12 cellular contexts compared by ENCODE assay signal in genomic region chr4:15478724-15479088, GRCh38. TPM values are rescaled to one million over a fixed set of nuclear protein-coding genes. Genes with fewer than 3 reads are reported as not detected.
A peak's percentile ranks its signal among the peaks of the same experiment; 100 is the strongest.
DNase-seq lines count a peak whose midpoint lies in the region; ATAC-seq, FAIRE-seq and TF ChIP-seq lines count a peak whose summit lies in the region.
"Had no signal": no experiment of that assay in that cellular context is flagged by ENCODE, and none has a peak within 500 bp of the region (broad histone marks: within the 10 kb centered on the region; RNA-seq: fewer than 3 reads in every experiment).

No MANE protein-coding gene starts in this region.

- H3K9me3 ChIP-seq in OCI-LY7 (ENCODE audit: low read length) (no peaks in the 10 kb centered on the region), H1 (ENCODE audit: insufficient read depth in 2 of 2, low read depth in 1 of 2, low read length in 1 of 2) (no peaks in the 10 kb centered on the region), neuronal stem cell (replicated peaks in 1 of 2; ENCODE audit: control insufficient read depth in 2 of 2, insufficient read depth in 1 of 2, low read depth in 1 of 2, low read length in 2 of 2) (peaks cover 0 to 4% of the 10 kb centered on the region in 2 donors), aorta (ENCODE audit: control insufficient read depth, low read length) (no peaks in the 10 kb centered on the region)
- H3K9me3 ChIP-seq: HAP-1 had no signal

- TF ChIP-seq RAD21 in H1 (IDR thresholded peaks at IDR 0.05 in 1 of 2, conservative IDR thresholded peaks at IDR 0.05 in 1 of 2; ENCODE audit: low read depth in 2 of 2, low read length in 2 of 2): no peak

- no peak overlapping the region for H2BK5ac ChIP-seq in H1 (ENCODE audit: low read depth, low read length)
- no peak overlapping the region for H2BK5ac ChIP-seq in neuronal stem cell (ENCODE audit: low read length)

- H3K4me3 ChIP-seq in OCI-LY7 (ENCODE audit: low read depth, low read length, poor library complexity, severe bottlenecking): no peak overlapping the region
- H3K4me3 ChIP-seq in H1 (ENCODE audit: extremely low read depth in 1 of 4, insufficient read depth in 2 of 4, low read depth in 3 of 4, low read length in 4 of 4): peak overlapping the region in 1 of 4 experiments; percentile 69; a peak in 2 of 8 replicates
- H3K4me3 ChIP-seq in neuronal stem cell (ENCODE audit: low read length in 2 of 2): no peak overlapping the region
- no peak overlapping the region for H3K4me3 ChIP-seq in aorta (ENCODE audit: low read length in 2 of 2)

- H2AK5ac ChIP-seq in H1 (ENCODE audit: low read depth, low read length): no peak overlapping the region
- H2AK5ac ChIP-seq in neuronal stem cell (ENCODE audit: low read depth, low read length): no peak overlapping the region

- H3K79me2 ChIP-seq in OCI-LY7 (ENCODE audit: insufficient read depth, low read depth, low read length) (no peaks in the 10 kb centered on the region), H1 (ENCODE audit: control insufficient read depth in 1 of 2, insufficient read depth in 2 of 2, low read length in 2 of 2) (no peaks in the 10 kb centered on the region)

- H2BK12ac ChIP-seq in H1 (ENCODE audit: low read depth, low read length): no peak overlapping the region
- H2BK12ac ChIP-seq in neuronal stem cell (ENCODE audit: low read length): no peak overlapping the region

- H2BK120ac ChIP-seq in H1 (replicated peaks; ENCODE audit: low read depth, low read length): no peak overlapping the region
- no peak overlapping the region for H2BK120ac ChIP-seq in neuronal stem cell (ENCODE audit: low read depth, low read length)

- no peak overlapping the region for H2BK20ac ChIP-seq in H1 (ENCODE audit: low read length)

- no peaks in the 10 kb centered on the region for H3K27me3 Mint-ChIP-seq in Calu3 (ENCODE audit: unreplicated experiment)
- H3K27me3 Mint-ChIP-seq: central memory CD8-positive, alpha-beta T cell had no signal

- no peak overlapping the region for H4K5ac ChIP-seq in H1 (ENCODE audit: insufficient read length, low read depth, low read length)

- H3K27ac ChIP-seq in OCI-LY7 (ENCODE audit: low read depth, low read length, poor library complexity, severe bottlenecking) (no peak overlapping the region), H1 (ENCODE audit: low read depth, low read length) (peak overlapping the region; percentile 86; the same call in 1 of the 2 replicates), neuronal stem cell (replicated peaks; ENCODE audit: low read length) (no peak overlapping the region), aorta (ENCODE audit: low read depth in 1 of 2, low read length in 2 of 2) (no peak overlapping the region)

- H3K9me3 Mint-ChIP-seq in Calu3 (ENCODE audit: low read depth, unreplicated experiment): no peaks in the 10 kb centered on the region
- H3K9me3 Mint-ChIP-seq: central memory CD8-positive, alpha-beta T cell had no signal

- H4K91ac ChIP-seq in H1 (replicated peaks; ENCODE audit: insufficient read length, low read length) (no peak overlapping the region), neuronal stem cell (ENCODE audit: low read depth, low read length, poor library complexity) (no peak overlapping the region)

- no peak for FAIRE-seq in H1 (lab: Jason Lieb, UNC)

- peaks cover 2% of the 10 kb centered on the region for H3K23me2 ChIP-seq in H1 (ENCODE audit: low read depth, low read length)

- no peaks in the 10 kb centered on the region for H3K9me2 ChIP-seq in OCI-LY7 (ENCODE audit: insufficient read depth, low read length)

- TF ChIP-seq EP300 in H1 (IDR thresholded peaks at IDR 0.05; ENCODE audit: borderline replicate concordance in 1 of 2, low read depth in 2 of 2, low read length in 2 of 2): no peak

- H2BK15ac ChIP-seq in H1 (ENCODE audit: low read length) (no peak overlapping the region; the same call in 1 of the 2 replicates), neuronal stem cell (ENCODE audit: low read length) (no peak overlapping the region)

- H4K20me1 ChIP-seq in OCI-LY7 (ENCODE audit: insufficient read depth, low read length): no peaks in the 10 kb centered on the region
- no peaks in the 10 kb centered on the region for H4K20me1 ChIP-seq in H1 (replicated peaks in 1 of 2; ENCODE audit: control insufficient read depth in 1 of 2, insufficient read depth in 2 of 2, low read length in 2 of 2)

- H3K9ac ChIP-seq in H1 (replicated peaks in 1 of 4; ENCODE audit: extremely low read depth in 1 of 4, low read depth in 3 of 4, low read length in 3 of 4) (no peak overlapping the region), neuronal stem cell (ENCODE audit: low read depth, low read length, poor library complexity) (no peak overlapping the region)

- H2AFZ ChIP-seq in OCI-LY7 (ENCODE audit: low read length) (peak overlapping the region; percentile 70; the same call in 1 of the 2 replicates), H1 (ENCODE audit: low read length) (peak overlapping the region; percentile 89), neuronal stem cell (ENCODE audit: low read length) (peak overlapping the region; percentile 96)

- no peak for TF ChIP-seq CTCF in Calu3 (IDR thresholded peaks at IDR 0.05; ENCODE audit: unreplicated experiment)
- no peak for TF ChIP-seq CTCF in OCI-LY7 (conservative IDR thresholded peaks at IDR 0.05; ENCODE audit: low read length)
- TF ChIP-seq CTCF in H1 (IDR thresholded peaks at IDR 0.05; ENCODE audit: control extremely low read depth in 1 of 3, insufficient read depth in 1 of 3, low read depth in 1 of 3, low read length in 3 of 3): no peak

- H3K27ac Mint-ChIP-seq in Calu3 (ENCODE audit: unreplicated experiment): peak overlapping the region; percentile 98

- H3K18ac ChIP-seq in H1 (ENCODE audit: extremely low read depth, low read length): no peak overlapping the region
- H3K18ac ChIP-seq in neuronal stem cell (ENCODE audit: low read length): no peak overlapping the region

- no peaks in the 10 kb centered on the region for H3K4me1 ChIP-seq in OCI-LY7 (ENCODE audit: insufficient read depth, low read length, poor library complexity, severe bottlenecking)
- peaks cover 3 to 6% (median 5%) of the 10 kb centered on the region in 4 experiments; a peak in 5 of 7 replicates for H3K4me1 ChIP-seq in H1 (replicated peaks in 1 of 4; ENCODE audit: control insufficient read depth in 3 of 4, insufficient read depth in 4 of 4, low read length in 3 of 4)
- H3K4me1 ChIP-seq in neuronal stem cell (ENCODE audit: control insufficient read depth in 2 of 2, insufficient read depth in 1 of 2, low read depth in 1 of 2, low read length in 2 of 2): peaks cover 3 to 11% of the 10 kb centered on the region in 2 donors
- no peaks in the 10 kb centered on the region for H3K4me1 ChIP-seq in aorta (ENCODE audit: control insufficient read depth in 1 of 2, insufficient read depth in 2 of 2, low read length in 2 of 2)

- POLR2A ChIA-PET in OCI-LY7 (lab: Charles Lee): no interaction called here
- POLR2A ChIA-PET in H1 (lab: Charles Lee; ENCODE audit: partially characterized antibody): interaction anchor here (0.7 to 3.8 kb wide), 8 partner anchors 9 to 308 kb away, joined by 3 to 52 read pairs (median 6); partner anchors contain the start of genes CC2D2A and FBXL5

- H3K4me2 ChIP-seq in OCI-LY7 (ENCODE audit: low read length) (no peak overlapping the region), H1 (ENCODE audit: insufficient read depth in 1 of 2, low read depth in 2 of 2, low read length in 2 of 2) (peak overlapping the region; percentile 60 to 83; a peak in 2 of 4 replicates), neuronal stem cell (ENCODE audit: insufficient read depth, low read length, poor library complexity, severe bottlenecking) (no peak overlapping the region)

- H3K4me3 Mint-ChIP-seq in Calu3 (ENCODE audit: low read depth, unreplicated experiment): peak overlapping the region; percentile 94
- H3K4me3 Mint-ChIP-seq: central memory CD8-positive, alpha-beta T cell had no signal

- CTCF ChIA-PET in Calu3 (lab: Charles Lee): interaction anchor here (1.1 to 1.4 kb wide), 3 partner anchors 9 to 477 kb away, joined by 8 to 15 read pairs (median 9); partner anchors contain the start of gene CC2D2A
- CTCF ChIA-PET in OCI-LY7 (lab: Charles Lee; ENCODE audit: unreplicated experiment): interaction anchor here (1.1 kb wide), 1 partner anchor 477 kb away, joined by 3 read pairs; no protein-coding TSS in a partner anchor
- CTCF ChIA-PET in H1 (lab: Charles Lee; ENCODE audit: partially characterized antibody): interaction anchor here (0.9 to 1.8 kb wide), 19 partner anchors 8 to 477 kb away, joined by 3 to 15 read pairs (median 6); partner anchors contain the start of gene CC2D2A

- H3K79me1 ChIP-seq in H1 (ENCODE audit: low read depth, low read length) (no peaks in the 10 kb centered on the region), neuronal stem cell (ENCODE audit: low read depth, low read length) (no peaks in the 10 kb centered on the region)

- H3K56ac ChIP-seq in H1 (replicated peaks; ENCODE audit: insufficient read length, low read depth, low read length): no peak overlapping the region

- H3K4ac ChIP-seq in H1 (replicated peaks; ENCODE audit: insufficient read length, low read depth, low read length) (no peak overlapping the region), neuronal stem cell (ENCODE audit: low read length) (no peak overlapping the region)

- no peak for TF ChIP-seq POLR2A in H1 (IDR thresholded peaks at IDR 0.05; ENCODE audit: control extremely low read depth in 1 of 2, low read depth in 2 of 2, low read length in 2 of 2)

- no peak overlapping the region for H4K8ac ChIP-seq in H1 (ENCODE audit: extremely low read depth, insufficient read depth, low read length)
- H4K8ac ChIP-seq in neuronal stem cell (ENCODE audit: low read depth, low read length): no peak overlapping the region

- H3K23ac ChIP-seq in H1 (ENCODE audit: insufficient read length): no peak overlapping the region
- no peak overlapping the region for H3K23ac ChIP-seq in neuronal stem cell (ENCODE audit: low read depth, low read length, poor library complexity)

- no peak for DNase-seq in Calu3
- no peak for DNase-seq in OCI-LY7 (ENCODE audit: low spot score)
- DNase-seq in H1 (ENCODE audit: low read depth in 1 of 2, low spot score in 2 of 2): no peak
- DNase-seq in neuronal stem cell (ENCODE audit: low spot score): no peak
- no peak for DNase-seq in NCI-H2107 treated with DMSO at 0.1 percent for 48 hours (lab: John Stamatoyannopoulos, UW; ENCODE audit: unreplicated experiment)
- no peak for DNase-seq in stimulated activated CD4-positive, alpha-beta T cell treated with anti-CD3 and anti-CD28 coated beads, Interleukin-4, amount 100 ng/mL, for 1 hour
- DNase-seq in aorta: no peak
- no peak for DNase-seq in NK-92 treated with Interleukin-12 subunit alpha and Interleukin-12 subunit beta, amount 100 ng/mL, for 24 hours (lab: John Stamatoyannopoulos, UW)
- DNase-seq: activated CD4-positive, CD25-positive, alpha-beta regulatory T cell; activated naive CD4-positive, alpha-beta T cell treated with Interleukin-2 at 50 U/mL for 16 hours had no signal

- intact Hi-C loops in Calu3 (cut with micrococcal nuclease; ENCODE audit: unreplicated experiment) (loop anchor here (1.0 kb wide), 5 partner anchors 172 to 523 kb away; no protein-coding TSS in a partner anchor), OCI-LY7 (cut with micrococcal nuclease; ENCODE audit: unreplicated experiment) (loop anchor here (1.0 to 10.0 kb wide), 7 partner anchors 172 to 784 kb away; no protein-coding TSS in a partner anchor), aorta (cut with DNase I) (loop anchor here in 1 of 2 donors (5.0 to 10.0 kb wide), 3 partner anchors 174 to 479 kb away; no protein-coding TSS in a partner anchor)

- H3K27me3 ChIP-seq in H1 (replicated peaks in 1 of 4; ENCODE audit: control insufficient read depth in 3 of 4, extremely low read depth in 1 of 4, insufficient read depth in 3 of 4, low read length in 3 of 4) (no peaks in the 10 kb centered on the region), neuronal stem cell (ENCODE audit: control insufficient read depth in 3 of 3, insufficient read depth in 3 of 3, low read depth in 1 of 3, low read length in 3 of 3) (no peaks in the 10 kb centered on the region), aorta (ENCODE audit: control insufficient read depth in 1 of 2, insufficient read depth in 2 of 2, low read length in 1 of 2) (no peaks in the 10 kb centered on the region)

- BruUV-seq in Calu3 (replicated peaks; lab: Mats Ljungman, UMichigan) (no TSS peak), OCI-LY7 (replicated peaks; lab: Mats Ljungman, UMichigan) (no TSS peak)

- no peak overlapping the region for H3K14ac ChIP-seq in H1 (ENCODE audit: insufficient read length)
- no peak overlapping the region for H3K14ac ChIP-seq in neuronal stem cell (ENCODE audit: low read length)

- peaks cover 14% of the 10 kb centered on the region for H3K36me3 Mint-ChIP-seq in Calu3 (ENCODE audit: insufficient read depth, unreplicated experiment)

- 53% methylated on average over 5 of the region's 5 CpGs; no CpG with 5 or more reads in 1 of the 2 experiments for WGBS in H1 (ENCODE audit: extremely low coverage in 1 of 2, insufficient coverage in 1 of 2, insufficient read length in 1 of 2, insufficient replicate concordance in 2 of 2, low coverage in 1 of 2, low lambda C conversion rate in 2 of 2, missing lambda C conversion rate in 1 of 2), 2 experiments
- WGBS in neuronal stem cell (ENCODE audit: extremely low coverage in 2 of 2, insufficient read length in 2 of 2, insufficient replicate concordance in 1 of 2), 2 donors: no CpG with 5 or more reads among the region's 5 CpGs
- 34 to 52% methylated on average over 5 of the region's 5 CpGs for whole genome bisulfite sequencing in aorta, 2 donors

- no peak for ATAC-seq in aorta (ENCODE audit: low FRiP score)

- no peaks in the 10 kb centered on the region for H3K4me1 Mint-ChIP-seq in Calu3 (ENCODE audit: low read depth, unreplicated experiment)
- H3K4me1 Mint-ChIP-seq: central memory CD8-positive, alpha-beta T cell had no signal

- H3K36me3 ChIP-seq in OCI-LY7 (ENCODE audit: insufficient read depth, low read length) (no peaks in the 10 kb centered on the region), H1 (ENCODE audit: control insufficient read depth in 2 of 4, insufficient read depth in 4 of 4, low read length in 3 of 4) (no peaks in the 10 kb centered on the region), neuronal stem cell (replicated peaks in 1 of 2; ENCODE audit: control insufficient read depth in 2 of 2, insufficient read depth in 2 of 2, low read length in 2 of 2) (peaks cover 0 to 24% of the 10 kb centered on the region in 2 donors), aorta (ENCODE audit: control insufficient read depth in 1 of 2, insufficient read depth in 2 of 2, low read length in 1 of 2) (peaks cover 2 to 7% of the 10 kb centered on the region in 2 donors)
- H3K36me3 ChIP-seq: HAP-1 had no signal

RNA-seq across cellular contexts. Expression of gene CC2D2A, which starts 9.0 kb away (rescaled TPM):
- total RNA-seq in Calu3 (2022) (11.8 TPM in 2 replicates), OCI-LY7 (2022) (not detected in 2 replicates), aorta (10 to 100 TPM; 26.4 to 37.1 TPM)
- not detected in 2 replicates for total RNA-seq in OCI-LY7 (2014; rRNA removed; shearing (Covaris generic))
- total RNA-seq in H1 (2021; fragmentation: NEBNext Ultra II Directional; extraction: Animal tissue kit (Norgen Biotek cat#: 25700)): 11.0 and 11.1 TPM in 2 replicates
- polyA plus RNA-seq in H1 (2011; rRNA removed) (7.3 and 12.2 TPM in 2 replicates), aorta (10 to 100 TPM; 37.5 to 41.9 TPM)
- 7.9 TPM for polyA plus RNA-seq in H1 (2011; cell fraction: cytosol; rRNA removed)
- polyA plus RNA-seq in H1 (2011; cell fraction: nucleus; rRNA removed): 7.5 TPM
- polyA plus RNA-seq in H1 (2012, experiment 1 of 2): 8.3 to 11.2 TPM (median 10.2 TPM) in 4 replicates
- polyA plus RNA-seq in H1 (2012, experiment 2 of 2): 1.3 TPM
- polyA plus RNA-seq in H1 (2013, experiment 1 of 2): 8.1 TPM
- 7.7 TPM for polyA plus RNA-seq in H1 (2013, experiment 2 of 2)
- polyA minus RNA-seq in H1 (2011; rRNA and poly(A)+ RNA removed): 13.6 and 17.5 TPM in 2 replicates
- 5.1 TPM for polyA minus RNA-seq in H1 (2011; cell fraction: cytosol; rRNA and poly(A)+ RNA removed)
- polyA minus RNA-seq in H1 (2011; cell fraction: nucleus; rRNA and poly(A)+ RNA removed): 22.5 TPM
- 15.1 TPM for polyA plus RNA-seq in neuronal stem cell (2013, experiment 1 of 2)
- polyA plus RNA-seq in neuronal stem cell (2013, experiment 2 of 2): 15.2 TPM

RNA-seq across cellular contexts. Expression of gene C1QTNF7, which starts 50.9 kb away (rescaled TPM):
- not detected in 2 replicates for total RNA-seq in Calu3 (2022)
- not detected in 2 replicates for total RNA-seq in OCI-LY7 (2014; rRNA removed; shearing (Covaris generic))
- total RNA-seq in OCI-LY7 (2022): not detected in 2 replicates
- not detected in 2 replicates for total RNA-seq in H1 (2021; fragmentation: NEBNext Ultra II Directional; extraction: Animal tissue kit (Norgen Biotek cat#: 25700))
- polyA plus RNA-seq in H1 (2011; rRNA removed): not detected in 2 replicates
- polyA plus RNA-seq in H1 (2011; cell fraction: cytosol; rRNA removed): not detected
- not detected for polyA plus RNA-seq in H1 (2011; cell fraction: nucleus; rRNA removed)
- polyA plus RNA-seq in H1 (2012, experiment 1 of 2): not detected in 4 replicates
- not detected for polyA plus RNA-seq in H1 (2012, experiment 2 of 2)
- not detected for polyA plus RNA-seq in H1 (2013, experiment 1 of 2)
- not detected for polyA plus RNA-seq in H1 (2013, experiment 2 of 2)
- polyA minus RNA-seq in H1 (2011; rRNA and poly(A)+ RNA removed): not detected in 2 replicates
- not detected for polyA minus RNA-seq in H1 (2011; cell fraction: cytosol; rRNA and poly(A)+ RNA removed)
- not detected for polyA minus RNA-seq in H1 (2011; cell fraction: nucleus; rRNA and poly(A)+ RNA removed)
- polyA plus RNA-seq in neuronal stem cell (2013, experiment 1 of 2): not detected
- not detected for polyA plus RNA-seq in neuronal stem cell (2013, experiment 2 of 2)
- total RNA-seq in aorta: 10 to 100 TPM; 12.5 to 15.5 TPM
- polyA plus RNA-seq in aorta: 10 to 100 TPM in 1 of 2 donors, 1 to 10 TPM in 1; 9.5 to 14.9 TPM

Comparison
In these comparisons a context has a peak if more than half of its experiments do, and no peak if none do; other contexts are left out.
1. H3K4me2 ChIP-seq: peak in H1 (2 of 2); none in OCI-LY7 (single experiment) and neuronal stem cell (single experiment).
2. RNA of gene CC2D2A, which starts 9.0 kb away (total RNA-seq): 26.4 to 37.1 TPM in aorta, 11.8 TPM in Calu3 and 11.0 to 11.1 TPM in H1; not detected in OCI-LY7; every median in the first group is over 10 times any median in the second.
3. RNA of gene C1QTNF7, which starts 50.9 kb away (total RNA-seq): 12.5 to 15.5 TPM in aorta; not detected in Calu3, not detected in OCI-LY7 and not detected in H1; every median in the first group is over 10 times any median in the second.
4. Peak in every context shown above with its lines, with median percentiles within 50 percentile points of each other: H2AFZ ChIP-seq.